ENCODE assay signal across 1 cellular context in the genomic region with DNA sequence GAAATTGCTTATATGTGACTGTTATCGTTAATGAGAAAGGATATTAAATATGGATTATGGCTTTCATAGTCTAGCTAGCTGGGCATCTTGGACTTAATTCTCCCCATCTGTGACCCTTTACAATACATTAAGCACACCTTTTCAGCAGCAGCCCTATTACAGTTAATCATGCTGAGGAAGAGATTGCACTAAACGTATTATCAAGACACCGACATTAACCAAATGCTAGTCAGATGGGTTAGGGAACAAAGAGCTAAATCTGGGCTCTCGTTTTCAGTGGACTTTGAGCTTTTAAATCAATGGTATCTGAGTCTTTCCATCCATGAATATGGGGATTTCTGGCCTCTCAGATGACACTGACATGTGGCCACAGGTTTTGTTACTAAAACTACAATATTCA.
TF ChIP-seq lines count a peak whose summit lies in the region.

No MANE protein-coding gene starts in this region.

TF ChIP-seq in HepG2, 621 proteins besides CTCF, POLR2A, EP300 and RAD21 (continued from another document):
- TF ChIP-seq, protein P1, sequence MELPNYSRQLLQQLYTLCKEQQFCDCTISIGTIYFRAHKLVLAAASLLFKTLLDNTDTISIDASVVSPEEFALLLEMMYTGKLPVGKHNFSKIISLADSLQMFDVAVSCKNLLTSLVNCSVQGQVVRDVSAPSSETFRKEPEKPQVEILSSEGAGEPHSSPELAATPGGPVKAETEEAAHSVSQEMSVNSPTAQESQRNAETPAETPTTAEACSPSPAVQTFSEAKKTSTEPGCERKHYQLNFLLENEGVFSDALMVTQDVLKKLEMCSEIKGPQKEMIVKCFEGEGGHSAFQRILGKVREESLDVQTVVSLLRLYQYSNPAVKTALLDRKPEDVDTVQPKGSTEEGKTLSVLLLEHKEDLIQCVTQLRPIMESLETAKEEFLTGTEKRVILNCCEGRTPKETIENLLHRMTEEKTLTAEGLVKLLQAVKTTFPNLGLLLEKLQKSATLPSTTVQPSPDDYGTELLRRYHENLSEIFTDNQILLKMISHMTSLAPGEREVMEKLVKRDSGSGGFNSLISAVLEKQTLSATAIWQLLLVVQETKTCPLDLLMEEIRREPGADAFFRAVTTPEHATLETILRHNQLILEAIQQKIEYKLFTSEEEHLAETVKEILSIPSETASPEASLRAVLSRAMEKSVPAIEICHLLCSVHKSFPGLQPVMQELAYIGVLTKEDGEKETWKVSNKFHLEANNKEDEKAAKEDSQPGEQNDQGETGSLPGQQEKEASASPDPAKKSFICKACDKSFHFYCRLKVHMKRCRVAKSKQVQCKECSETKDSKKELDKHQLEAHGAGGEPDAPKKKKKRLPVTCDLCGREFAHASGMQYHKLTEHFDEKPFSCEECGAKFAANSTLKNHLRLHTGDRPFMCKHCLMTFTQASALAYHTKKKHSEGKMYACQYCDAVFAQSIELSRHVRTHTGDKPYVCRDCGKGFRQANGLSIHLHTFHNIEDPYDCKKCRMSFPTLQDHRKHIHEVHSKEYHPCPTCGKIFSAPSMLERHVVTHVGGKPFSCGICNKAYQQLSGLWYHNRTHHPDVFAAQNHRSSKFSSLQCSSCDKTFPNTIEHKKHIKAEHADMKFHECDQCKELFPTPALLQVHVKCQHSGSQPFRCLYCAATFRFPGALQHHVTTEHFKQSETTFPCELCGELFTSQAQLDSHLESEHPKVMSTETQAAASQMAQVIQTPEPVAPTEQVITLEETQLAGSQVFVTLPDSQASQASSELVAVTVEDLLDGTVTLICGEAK (IDR thresholded peaks at IDR 0.05) = no peak
- TF ChIP-seq, protein P1 (CRISPR knock-in tag; IDR thresholded peaks at IDR 0.05) = no peak
